Comparison of ENCODE assay signal across 1 cellular context in the genomic region with DNA sequence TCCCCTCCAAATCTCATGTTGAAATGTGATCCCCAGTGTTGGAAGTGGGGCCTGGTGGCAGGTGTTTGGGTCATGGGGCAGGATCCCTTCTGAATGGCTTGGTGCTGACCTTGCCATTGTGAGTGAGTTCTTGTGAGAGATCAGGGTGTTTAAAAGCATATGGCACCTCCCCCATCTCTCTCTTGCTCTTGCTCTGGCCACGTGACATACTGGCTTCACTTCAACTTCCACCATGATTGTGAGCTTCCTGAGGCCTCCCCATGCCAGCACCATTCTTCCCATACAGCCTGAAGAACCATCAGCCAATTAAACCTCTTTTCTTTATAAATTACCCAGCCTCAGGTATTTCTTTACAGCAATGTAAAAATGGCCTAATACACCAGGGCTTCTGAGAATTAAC.
TF ChIP-seq lines count a peak whose summit lies in the region.

No MANE protein-coding gene starts in this region.

TF ChIP-seq in GM23338, 12 proteins besides CTCF, POLR2A, EP300 and RAD21:
- TF ChIP-seq, protein P1, sequence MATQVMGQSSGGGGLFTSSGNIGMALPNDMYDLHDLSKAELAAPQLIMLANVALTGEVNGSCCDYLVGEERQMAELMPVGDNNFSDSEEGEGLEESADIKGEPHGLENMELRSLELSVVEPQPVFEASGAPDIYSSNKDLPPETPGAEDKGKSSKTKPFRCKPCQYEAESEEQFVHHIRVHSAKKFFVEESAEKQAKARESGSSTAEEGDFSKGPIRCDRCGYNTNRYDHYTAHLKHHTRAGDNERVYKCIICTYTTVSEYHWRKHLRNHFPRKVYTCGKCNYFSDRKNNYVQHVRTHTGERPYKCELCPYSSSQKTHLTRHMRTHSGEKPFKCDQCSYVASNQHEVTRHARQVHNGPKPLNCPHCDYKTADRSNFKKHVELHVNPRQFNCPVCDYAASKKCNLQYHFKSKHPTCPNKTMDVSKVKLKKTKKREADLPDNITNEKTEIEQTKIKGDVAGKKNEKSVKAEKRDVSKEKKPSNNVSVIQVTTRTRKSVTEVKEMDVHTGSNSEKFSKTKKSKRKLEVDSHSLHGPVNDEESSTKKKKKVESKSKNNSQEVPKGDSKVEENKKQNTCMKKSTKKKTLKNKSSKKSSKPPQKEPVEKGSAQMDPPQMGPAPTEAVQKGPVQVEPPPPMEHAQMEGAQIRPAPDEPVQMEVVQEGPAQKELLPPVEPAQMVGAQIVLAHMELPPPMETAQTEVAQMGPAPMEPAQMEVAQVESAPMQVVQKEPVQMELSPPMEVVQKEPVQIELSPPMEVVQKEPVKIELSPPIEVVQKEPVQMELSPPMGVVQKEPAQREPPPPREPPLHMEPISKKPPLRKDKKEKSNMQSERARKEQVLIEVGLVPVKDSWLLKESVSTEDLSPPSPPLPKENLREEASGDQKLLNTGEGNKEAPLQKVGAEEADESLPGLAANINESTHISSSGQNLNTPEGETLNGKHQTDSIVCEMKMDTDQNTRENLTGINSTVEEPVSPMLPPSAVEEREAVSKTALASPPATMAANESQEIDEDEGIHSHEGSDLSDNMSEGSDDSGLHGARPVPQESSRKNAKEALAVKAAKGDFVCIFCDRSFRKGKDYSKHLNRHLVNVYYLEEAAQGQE (IDR thresholded peaks at IDR 0.05; ENCODE audit: unreplicated experiment): no peak
- TF ChIP-seq, protein P2, sequence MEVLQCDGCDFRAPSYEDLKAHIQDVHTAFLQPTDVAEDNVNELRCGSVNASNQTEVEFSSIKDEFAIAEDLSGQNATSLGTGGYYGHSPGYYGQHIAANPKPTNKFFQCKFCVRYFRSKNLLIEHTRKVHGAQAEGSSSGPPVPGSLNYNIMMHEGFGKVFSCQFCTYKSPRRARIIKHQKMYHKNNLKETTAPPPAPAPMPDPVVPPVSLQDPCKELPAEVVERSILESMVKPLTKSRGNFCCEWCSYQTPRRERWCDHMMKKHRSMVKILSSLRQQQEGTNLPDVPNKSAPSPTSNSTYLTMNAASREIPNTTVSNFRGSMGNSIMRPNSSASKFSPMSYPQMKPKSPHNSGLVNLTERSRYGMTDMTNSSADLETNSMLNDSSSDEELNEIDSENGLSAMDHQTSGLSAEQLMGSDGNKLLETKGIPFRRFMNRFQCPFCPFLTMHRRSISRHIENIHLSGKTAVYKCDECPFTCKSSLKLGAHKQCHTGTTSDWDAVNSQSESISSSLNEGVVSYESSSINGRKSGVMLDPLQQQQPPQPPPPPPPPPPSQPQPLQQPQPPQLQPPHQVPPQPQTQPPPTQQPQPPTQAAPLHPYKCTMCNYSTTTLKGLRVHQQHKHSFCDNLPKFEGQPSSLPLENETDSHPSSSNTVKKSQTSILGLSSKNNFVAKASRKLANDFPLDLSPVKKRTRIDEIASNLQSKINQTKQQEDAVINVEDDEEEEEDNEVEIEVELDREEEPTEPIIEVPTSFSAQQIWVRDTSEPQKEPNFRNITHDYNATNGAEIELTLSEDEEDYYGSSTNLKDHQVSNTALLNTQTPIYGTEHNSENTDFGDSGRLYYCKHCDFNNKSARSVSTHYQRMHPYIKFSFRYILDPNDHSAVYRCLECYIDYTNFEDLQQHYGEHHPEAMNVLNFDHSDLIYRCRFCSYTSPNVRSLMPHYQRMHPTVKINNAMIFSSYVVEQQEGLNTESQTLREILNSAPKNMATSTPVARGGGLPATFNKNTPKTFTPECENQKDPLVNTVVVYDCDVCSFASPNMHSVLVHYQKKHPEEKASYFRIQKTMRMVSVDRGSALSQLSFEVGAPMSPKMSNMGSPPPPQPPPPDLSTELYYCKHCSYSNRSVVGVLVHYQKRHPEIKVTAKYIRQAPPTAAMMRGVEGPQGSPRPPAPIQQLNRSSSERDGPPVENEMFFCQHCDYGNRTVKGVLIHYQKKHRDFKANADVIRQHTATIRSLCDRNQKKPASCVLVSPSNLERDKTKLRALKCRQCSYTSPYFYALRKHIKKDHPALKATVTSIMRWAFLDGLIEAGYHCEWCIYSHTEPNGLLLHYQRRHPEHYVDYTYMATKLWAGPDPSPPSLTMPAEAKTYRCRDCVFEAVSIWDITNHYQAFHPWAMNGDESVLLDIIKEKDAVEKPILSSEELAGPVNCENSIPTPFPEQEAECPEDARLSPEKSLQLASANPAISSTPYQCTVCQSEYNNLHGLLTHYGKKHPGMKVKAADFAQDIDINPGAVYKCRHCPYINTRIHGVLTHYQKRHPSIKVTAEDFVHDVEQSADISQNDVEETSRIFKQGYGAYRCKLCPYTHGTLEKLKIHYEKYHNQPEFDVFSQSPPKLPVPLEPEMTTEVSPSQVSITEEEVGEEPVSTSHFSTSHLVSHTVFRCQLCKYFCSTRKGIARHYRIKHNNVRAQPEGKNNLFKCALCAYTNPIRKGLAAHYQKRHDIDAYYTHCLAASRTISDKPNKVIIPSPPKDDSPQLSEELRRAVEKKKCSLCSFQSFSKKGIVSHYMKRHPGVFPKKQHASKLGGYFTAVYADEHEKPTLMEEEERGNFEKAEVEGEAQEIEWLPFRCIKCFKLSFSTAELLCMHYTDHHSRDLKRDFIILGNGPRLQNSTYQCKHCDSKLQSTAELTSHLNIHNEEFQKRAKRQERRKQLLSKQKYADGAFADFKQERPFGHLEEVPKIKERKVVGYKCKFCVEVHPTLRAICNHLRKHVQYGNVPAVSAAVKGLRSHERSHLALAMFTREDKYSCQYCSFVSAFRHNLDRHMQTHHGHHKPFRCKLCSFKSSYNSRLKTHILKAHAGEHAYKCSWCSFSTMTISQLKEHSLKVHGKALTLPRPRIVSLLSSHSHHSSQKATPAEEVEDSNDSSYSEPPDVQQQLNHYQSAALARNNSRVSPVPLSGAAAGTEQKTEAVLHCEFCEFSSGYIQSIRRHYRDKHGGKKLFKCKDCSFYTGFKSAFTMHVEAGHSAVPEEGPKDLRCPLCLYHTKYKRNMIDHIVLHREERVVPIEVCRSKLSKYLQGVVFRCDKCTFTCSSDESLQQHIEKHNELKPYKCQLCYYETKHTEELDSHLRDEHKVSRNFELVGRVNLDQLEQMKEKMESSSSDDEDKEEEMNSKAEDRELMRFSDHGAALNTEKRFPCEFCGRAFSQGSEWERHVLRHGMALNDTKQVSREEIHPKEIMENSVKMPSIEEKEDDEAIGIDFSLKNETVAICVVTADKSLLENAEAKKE (CRISPR knock-in tag; IDR thresholded peaks at IDR 0.05): no peak
- TF ChIP-seq JUNB (IDR thresholded peaks at IDR 0.05; ENCODE audit: unreplicated experiment): no peak
- TF ChIP-seq NANOG (IDR thresholded peaks at IDR 0.05; ENCODE audit: borderline replicate concordance): no peak
- TF ChIP-seq ZNF331 (CRISPR knock-in tag; IDR thresholded peaks at IDR 0.05; ENCODE audit: low read depth): no peak
- TF ChIP-seq, protein P3, sequence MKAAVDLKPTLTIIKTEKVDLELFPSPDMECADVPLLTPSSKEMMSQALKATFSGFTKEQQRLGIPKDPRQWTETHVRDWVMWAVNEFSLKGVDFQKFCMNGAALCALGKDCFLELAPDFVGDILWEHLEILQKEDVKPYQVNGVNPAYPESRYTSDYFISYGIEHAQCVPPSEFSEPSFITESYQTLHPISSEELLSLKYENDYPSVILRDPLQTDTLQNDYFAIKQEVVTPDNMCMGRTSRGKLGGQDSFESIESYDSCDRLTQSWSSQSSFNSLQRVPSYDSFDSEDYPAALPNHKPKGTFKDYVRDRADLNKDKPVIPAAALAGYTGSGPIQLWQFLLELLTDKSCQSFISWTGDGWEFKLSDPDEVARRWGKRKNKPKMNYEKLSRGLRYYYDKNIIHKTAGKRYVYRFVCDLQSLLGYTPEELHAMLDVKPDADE (IDR thresholded peaks at IDR 0.05): no peak
- no peak for TF ChIP-seq EZH2phosphoT487 (IDR thresholded peaks at IDR 0.05; ENCODE audit: unreplicated experiment)
- no peak for TF ChIP-seq POLR2AphosphoS5 (IDR thresholded peaks at IDR 0.05; ENCODE audit: low read depth)
- no peak for TF ChIP-seq EZH2 (IDR thresholded peaks at IDR 0.05; ENCODE audit: low read depth, unreplicated experiment)
- TF ChIP-seq ZNF114 (CRISPR knock-in tag; IDR thresholded peaks at IDR 0.05): no peak
- TF ChIP-seq STAT1 (IDR thresholded peaks at IDR 0.05; ENCODE audit: unreplicated experiment): no peak
- no peak for TF ChIP-seq CREB1 (CRISPR knock-in tag; IDR thresholded peaks at IDR 0.05; ENCODE audit: low read depth)
